1 cellular context compared by ENCODE assay signal in genomic region chr1:213666113-213666512, GRCh38.
TF ChIP-seq lines count a peak whose summit lies in the region.

No MANE protein-coding gene starts in this region.

TF ChIP-seq in K562, 482 proteins besides CTCF, POLR2A, EP300 and RAD21 (continued from another document):
- TF ChIP-seq XRCC4 (IDR thresholded peaks at IDR 0.05; ENCODE audit: extremely low read depth, insufficient read depth, insufficient read length) (no peak), NFIX (CRISPR knock-in tag; IDR thresholded peaks at IDR 0.05; ENCODE audit: low read depth) (no peak)
